ENCODE assay signal across 8 cellular contexts in the genomic region with DNA sequence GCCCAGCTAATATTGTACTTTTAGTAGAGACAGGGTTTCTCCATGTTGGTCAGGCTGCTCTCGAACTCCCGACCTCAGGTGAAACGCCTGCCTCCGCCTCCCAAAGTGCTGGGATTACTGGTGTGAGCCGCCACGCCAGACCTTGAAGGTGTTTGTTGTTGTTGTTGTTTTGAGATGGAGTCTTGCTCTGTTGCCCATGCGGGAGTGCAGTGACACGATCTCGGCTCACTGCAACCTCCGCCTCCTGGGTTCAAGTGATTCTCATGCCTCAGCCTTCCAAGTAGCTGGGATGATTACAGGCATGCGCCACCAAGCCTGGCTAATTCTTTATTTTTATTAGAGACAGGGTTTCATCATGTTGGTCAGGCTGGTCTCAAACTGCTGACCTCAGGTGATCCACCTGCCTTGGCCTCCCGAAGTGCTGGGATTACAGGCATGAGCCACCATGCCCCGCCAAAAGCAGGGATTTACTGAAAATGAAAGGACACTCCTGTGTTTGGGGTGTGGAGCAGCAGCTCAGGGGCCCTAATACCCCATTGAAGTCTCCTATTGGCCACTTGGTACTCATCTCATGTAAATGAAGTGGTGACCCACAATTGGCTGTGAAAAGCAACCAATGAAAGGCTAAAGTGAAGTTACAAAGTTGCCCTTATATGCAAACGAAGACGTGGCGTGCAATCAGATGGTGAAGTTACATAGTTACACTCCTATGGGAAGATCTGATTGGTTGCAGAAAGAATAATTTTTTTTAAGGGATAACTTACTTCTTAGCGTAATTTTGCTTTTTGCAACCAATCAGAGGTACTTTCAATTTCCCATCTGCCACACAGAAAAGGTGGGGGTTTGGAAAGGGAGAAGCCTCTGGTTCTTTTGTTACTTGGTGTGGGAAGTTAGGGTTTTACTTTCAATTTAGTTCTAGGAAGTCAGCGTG. TPM values are rescaled to one million over a fixed set of nuclear protein-coding genes. Genes with fewer than 3 reads are reported as not detected.
DNase-seq lines count a peak whose midpoint lies in the region; ATAC-seq and TF ChIP-seq lines count a peak whose summit lies in the region.
"Not testable (repeated sequence)": the region's sequence is repeated elsewhere in the genome, so short reads cannot be mapped to it uniquely, and the experiment has no call there.

No MANE protein-coding gene starts in this region.

- H3K79me2 ChIP-seq in PC-3 (ENCODE audit: low read length), result peaks cover 43% of the 10 kb centered on the region

- H3K9me2 ChIP-seq in PC-3 (replicated peaks; ENCODE audit: low read length), result not testable (repeated sequence)

- intact Hi-C loops in CD8-positive, alpha-beta T cell (cut with DNase I, micrococcal nuclease), result loop anchor here in 1 of 2 experiments (10.0 kb wide), 1 partner anchor 174 kb away; a partner anchor contains a TSS
- intact Hi-C loops in PC-3 (cut with micrococcal nuclease); testis (cut with DNase I; ENCODE audit: low total_unique reads): not testable (repeated sequence)

- H3K4me3 Mint-ChIP-seq in CD8-positive, alpha-beta T cell, result peak overlapping the region; percentile 100
- H3K4me3 Mint-ChIP-seq in activated CD8-positive, alpha-beta T cell treated with anti-CD3 and anti-CD28 coated beads, Interleukin-2, amount 10 ng/mL, durations not matched to agents 7 days and 5 days, result peak overlapping the region; percentile 98
- H3K4me3 Mint-ChIP-seq in chondrocyte (ENCODE audit: unreplicated experiment), result peak overlapping the region; percentile 94
- H3K4me3 Mint-ChIP-seq in natural killer cell treated with Interleukin-12 subunit alpha and Interleukin-12 subunit beta and Interleukin-15 and Interleukin-18, amount 100 ng/mL, for 72 hours, result peak overlapping the region; percentile 97

- BruUV-seq in PC-3 (replicated peaks; lab: Mats Ljungman, UMichigan), result not testable (repeated sequence)

- H3K36me3 Mint-ChIP-seq in CD8-positive, alpha-beta T cell, result peaks cover 36% of the 10 kb centered on the region
- H3K36me3 Mint-ChIP-seq in activated CD8-positive, alpha-beta T cell treated with anti-CD3 and anti-CD28 coated beads, Interleukin-2, amount 10 ng/mL, durations not matched to agents 7 days and 5 days (ENCODE audit: low read depth), result peaks cover 51% of the 10 kb centered on the region
- H3K36me3 Mint-ChIP-seq in chondrocyte (ENCODE audit: low read depth), result not testable (repeated sequence)
- H3K36me3 Mint-ChIP-seq in natural killer cell treated with Interleukin-12 subunit alpha and Interleukin-12 subunit beta and Interleukin-15 and Interleukin-18, amount 100 ng/mL, for 72 hours, result peaks cover 25% of the 10 kb centered on the region

- not testable (repeated sequence) for H3K27me3 ChIP-seq in CD8-positive, alpha-beta T cell (ENCODE audit: insufficient read depth, low read length); HUES64 (ENCODE audit: insufficient read depth, low read length); PC-3 (ENCODE audit: low read length); testis

- not testable (repeated sequence) for H3K9me3 ChIP-seq in CD8-positive, alpha-beta T cell (ENCODE audit: low read length); iPS-18c (ENCODE audit: control insufficient read depth, insufficient read depth, low read length); testis
- H3K9me3 ChIP-seq in HUES64 (ENCODE audit: insufficient read depth, low read depth, low read length) (peaks cover 34% of the 10 kb centered on the region), PC-3 (ENCODE audit: low read length) (0 out of 2 replicates have a peak, but pooled peaks cover 14% of the 10 kb centered on the region)

- not testable (repeated sequence) for H3K27ac Mint-ChIP-seq in CD8-positive, alpha-beta T cell; chondrocyte (ENCODE audit: unreplicated experiment)
- peak overlapping the region; percentile 100 for H3K27ac Mint-ChIP-seq in activated CD8-positive, alpha-beta T cell treated with anti-CD3 and anti-CD28 coated beads, Interleukin-2, amount 10 ng/mL, durations not matched to agents 7 days and 5 days
- peak overlapping the region; percentile 47 to 94 for H3K27ac Mint-ChIP-seq in natural killer cell treated with Interleukin-12 subunit alpha and Interleukin-12 subunit beta and Interleukin-15 and Interleukin-18, amount 100 ng/mL, for 72 hours

- ATAC-seq in CD8-positive, alpha-beta T cell; PC-3; activated CD8-positive, alpha-beta T cell treated with anti-CD3 and anti-CD28 coated beads, Interleukin-2, amount 10 ng/mL, durations not matched to agents 7 days and 5 days; natural killer cell treated with Interleukin-12 subunit alpha and Interleukin-12 subunit beta and Interleukin-15 and Interleukin-18, amount 100 ng/mL, for 72 hours: not testable (repeated sequence)

- not testable (repeated sequence) for H4K20me1 ChIP-seq in PC-3 (ENCODE audit: low read length)

- POLR2A ChIA-PET in CD8-positive, alpha-beta T cell (lab: Charles Lee); PC-3 (lab: Charles Lee; ENCODE audit: unreplicated experiment): not testable (repeated sequence)
- POLR2A ChIA-PET in activated CD8-positive, alpha-beta T cell treated with anti-CD3 and anti-CD28 coated beads, Interleukin-2, amount 10 ng/mL, durations not matched to agents 7 days and 5 days (lab: Charles Lee), result interaction anchor here (0.6 kb wide), 1 partner anchor 30 kb away, joined by 5 read pairs; no protein-coding TSS in a partner anchor

- H3K27ac ChIP-seq in CD8-positive, alpha-beta T cell (ENCODE audit: low read depth, low read length); HUES64 (ENCODE audit: low read depth, low read length); PC-3 (ENCODE audit: low read length); testis: not testable (repeated sequence)

- 95% methylated on average over 17 of the region's 18 CpGs for WGBS in HUES64
- 63 to 72% methylated on average over 17 to 18 of the region's 18 CpGs for WGBS in testis, 2 donors

- H3K4me1 ChIP-seq in CD8-positive, alpha-beta T cell (ENCODE audit: insufficient read depth, low read length), result peaks cover 45% of the 10 kb centered on the region
- H3K4me1 ChIP-seq in HUES64 (ENCODE audit: insufficient read depth, low read length); testis: not testable (repeated sequence)
- H3K4me1 ChIP-seq in PC-3 (ENCODE audit: insufficient read depth, low read length), result peaks cover 20% of the 10 kb centered on the region

- peaks cover 53% of the 10 kb centered on the region for H3K4me1 Mint-ChIP-seq in CD8-positive, alpha-beta T cell (ENCODE audit: low read depth)
- H3K4me1 Mint-ChIP-seq in activated CD8-positive, alpha-beta T cell treated with anti-CD3 and anti-CD28 coated beads, Interleukin-2, amount 10 ng/mL, durations not matched to agents 7 days and 5 days (ENCODE audit: low read depth), result peaks cover 45% of the 10 kb centered on the region
- H3K4me1 Mint-ChIP-seq in chondrocyte (ENCODE audit: low read depth), result peaks cover 32% of the 10 kb centered on the region
- H3K4me1 Mint-ChIP-seq in natural killer cell treated with Interleukin-12 subunit alpha and Interleukin-12 subunit beta and Interleukin-15 and Interleukin-18, amount 100 ng/mL, for 72 hours (ENCODE audit: low read depth in 2 of 2), result peaks cover 41 to 46% of the 10 kb centered on the region in 2 donors

- CTCF ChIA-PET in CD8-positive, alpha-beta T cell (lab: Charles Lee); PC-3 (lab: Charles Lee): not testable (repeated sequence)
- CTCF ChIA-PET in activated CD8-positive, alpha-beta T cell treated with anti-CD3 and anti-CD28 coated beads, Interleukin-2, amount 10 ng/mL, durations not matched to agents 7 days and 5 days (lab: Charles Lee), result interaction anchor here (0.6 to 1.7 kb wide), 2 partner anchors 84 to 87 kb away, joined by 3 to 4 read pairs; no protein-coding TSS in a partner anchor

- not testable (repeated sequence) for TF ChIP-seq POLR2A in testis (IDR thresholded peaks at IDR 0.05)

- H3K4me3 ChIP-seq in CD8-positive, alpha-beta T cell (ENCODE audit: low read depth, low read length), result peak overlapping the region; percentile 89
- peak overlapping the region; percentile 99 for H3K4me3 ChIP-seq in HUES64 (ENCODE audit: low read length)
- peak overlapping the region; percentile 97 for H3K4me3 ChIP-seq in PC-3 (ENCODE audit: low read length)
- peak overlapping the region; percentile 31; the same call in 1 of the 2 replicates for H3K4me3 ChIP-seq in iPS-18c (ENCODE audit: insufficient read depth, low read depth, low read length)
- peak overlapping the region; percentile 92 to 98 for H3K4me3 ChIP-seq in testis

- H3K9ac ChIP-seq in HUES64 (ENCODE audit: low read depth, low read length); PC-3 (ENCODE audit: low read length): not testable (repeated sequence)

- H3K4me2 ChIP-seq in PC-3 (ENCODE audit: low read length), result peak overlapping the region; percentile 84

- H3F3A ChIP-seq in PC-3 (ENCODE audit: low read length, unreplicated experiment), result not testable (repeated sequence)

- H3K9me3 Mint-ChIP-seq in CD8-positive, alpha-beta T cell; natural killer cell treated with Interleukin-12 subunit alpha and Interleukin-12 subunit beta and Interleukin-15 and Interleukin-18, amount 100 ng/mL, for 72 hours: not testable (repeated sequence)
- peaks cover 35% of the 10 kb centered on the region for H3K9me3 Mint-ChIP-seq in activated CD8-positive, alpha-beta T cell treated with anti-CD3 and anti-CD28 coated beads, Interleukin-2, amount 10 ng/mL, durations not matched to agents 7 days and 5 days (ENCODE audit: insufficient read depth)
- peaks cover 15% of the 10 kb centered on the region for H3K9me3 Mint-ChIP-seq in chondrocyte (ENCODE audit: low read depth)

- TF ChIP-seq CTCF in CD8-positive, alpha-beta T cell (IDR thresholded peaks at IDR 0.05); PC-3 (conservative IDR thresholded peaks at IDR 0.05; ENCODE audit: low read depth, low read length); chondrocyte (IDR thresholded peaks at IDR 0.05); testis (IDR thresholded peaks at IDR 0.05): not testable (repeated sequence)

- not testable (repeated sequence) for H3K27me3 Mint-ChIP-seq in CD8-positive, alpha-beta T cell (ENCODE audit: low read depth); activated CD8-positive, alpha-beta T cell treated with anti-CD3 and anti-CD28 coated beads, Interleukin-2, amount 10 ng/mL, durations not matched to agents 7 days and 5 days (ENCODE audit: low read depth); chondrocyte (ENCODE audit: low read depth); natural killer cell treated with Interleukin-12 subunit alpha and Interleukin-12 subunit beta and Interleukin-15 and Interleukin-18, amount 100 ng/mL, for 72 hours

- not testable (repeated sequence) for H2AFZ ChIP-seq in PC-3 (ENCODE audit: low read length)

- not testable (repeated sequence) for DNase-seq in CD8-positive, alpha-beta T cell; PC-3; activated CD8-positive, alpha-beta T cell treated with anti-CD3 and anti-CD28 coated beads, Interleukin-2, amount 10 ng/mL, durations not matched to agents 7 days and 5 days; chondrocyte (ENCODE audit: low spot score); natural killer cell treated with Interleukin-12 subunit alpha and Interleukin-12 subunit beta and Interleukin-15 and Interleukin-18, amount 100 ng/mL, for 72 hours (ENCODE audit: low spot score)
- DNase-seq in testis, result peak; percentile 30

- not testable (repeated sequence) for H3K36me3 ChIP-seq in CD8-positive, alpha-beta T cell (ENCODE audit: insufficient read depth, low read length); testis (ENCODE audit: low read depth, missing control alignments)
- peaks cover 40% of the 10 kb centered on the region for H3K36me3 ChIP-seq in HUES64 (ENCODE audit: insufficient read depth, low read length)
- H3K36me3 ChIP-seq in PC-3 (ENCODE audit: low read depth, low read length), result peaks cover 15% of the 10 kb centered on the region

RNA-seq across cellular contexts. Expression of a gene that starts 1.5 kb away (rescaled TPM):
- 1 to 10 TPM; 1.2 to 2.3 TPM for total RNA-seq in CD8-positive, alpha-beta T cell
- 44.8 TPM for polyA plus RNA-seq in HUES64 (2013, experiment 1 of 2)
- 61.1 TPM for polyA plus RNA-seq in HUES64 (2013, experiment 2 of 2)
- 13.5 and 17.9 TPM in 2 replicates for total RNA-seq in PC-3 (2014; rRNA removed)
- total RNA-seq in activated CD8-positive, alpha-beta T cell treated with anti-CD3 and anti-CD28 coated beads, Interleukin-2, amount 10 ng/mL, durations not matched to agents 7 days and 5 days, result 10 to 100 TPM; 21.3 to 22.6 TPM
- 28.4 to 33.1 TPM (median 30.4 TPM) in 3 replicates for total RNA-seq in chondrocyte
- total RNA-seq in natural killer cell treated with Interleukin-12 subunit alpha and Interleukin-12 subunit beta and Interleukin-15 and Interleukin-18, amount 100 ng/mL, for 72 hours, result 10 to 100 TPM; 10.2 to 20.1 TPM
- total RNA-seq in testis, result 10 to 100 TPM; 15.6 to 19.1 TPM
- polyA plus RNA-seq in testis (ENCODE audit: insufficient read depth, low read depth, low replicate concordance), result 67.7 TPM

RNA-seq across cellular contexts. Expression of a gene that starts 1.6 kb away (rescaled TPM):
- total RNA-seq in CD8-positive, alpha-beta T cell, result 10 to 100 TPM; 60.7 to 63.4 TPM
- polyA plus RNA-seq in HUES64 (2013, experiment 1 of 2), result 51.3 TPM
- polyA plus RNA-seq in HUES64 (2013, experiment 2 of 2), result 47.4 TPM
- total RNA-seq in PC-3 (2014; rRNA removed) (20.6 and 24.2 TPM in 2 replicates), chondrocyte (23.4 to 32.4 TPM (median 23.8 TPM) in 3 replicates), testis (10 to 100 TPM; 37.2 to 37.4 TPM)
- total RNA-seq in activated CD8-positive, alpha-beta T cell treated with anti-CD3 and anti-CD28 coated beads, Interleukin-2, amount 10 ng/mL, durations not matched to agents 7 days and 5 days, result 10 to 100 TPM; 43.0 to 44.0 TPM
- total RNA-seq in natural killer cell treated with Interleukin-12 subunit alpha and Interleukin-12 subunit beta and Interleukin-15 and Interleukin-18, amount 100 ng/mL, for 72 hours, result 10 to 100 TPM; 48.1 to 48.4 TPM
- polyA plus RNA-seq in testis (ENCODE audit: insufficient read depth, low read depth, low replicate concordance), result 46.0 TPM

RNA-seq across cellular contexts. Expression of a gene that starts 22.3 kb away (rescaled TPM):
- not detected for total RNA-seq in CD8-positive, alpha-beta T cell
- 0.35 TPM for polyA plus RNA-seq in HUES64 (2013, experiment 1 of 2)
- polyA plus RNA-seq in HUES64 (2013, experiment 2 of 2), result 0.25 TPM
- total RNA-seq in PC-3 (2014; rRNA removed) (0.84 and 1.2 TPM in 2 replicates), chondrocyte (0.05 to 0.07 TPM (median 0.05 TPM) in 3 replicates), testis (1 to 10 TPM; 2.0 to 2.3 TPM)
- total RNA-seq in activated CD8-positive, alpha-beta T cell treated with anti-CD3 and anti-CD28 coated beads, Interleukin-2, amount 10 ng/mL, durations not matched to agents 7 days and 5 days, result under 1 TPM in 1 of 2 experiments, not detected in 1; 0.10 TPM
- under 1 TPM in 1 of 2 donors, not detected in 1; 0.07 TPM for total RNA-seq in natural killer cell treated with Interleukin-12 subunit alpha and Interleukin-12 subunit beta and Interleukin-15 and Interleukin-18, amount 100 ng/mL, for 72 hours
- 2.1 TPM for polyA plus RNA-seq in testis (ENCODE audit: insufficient read depth, low read depth, low replicate concordance)

RNA-seq across cellular contexts. Expression of a gene that starts 50.6 kb away (rescaled TPM):
- 100 to 1,000 TPM; 116 TPM for total RNA-seq in CD8-positive, alpha-beta T cell
- polyA plus RNA-seq in HUES64 (2013, experiment 1 of 2), result 71.8 TPM
- polyA plus RNA-seq in HUES64 (2013, experiment 2 of 2), result 59.2 TPM
- total RNA-seq in PC-3 (2014; rRNA removed), result 81.8 and 91.5 TPM in 2 replicates
- 100 to 1,000 TPM; 121 to 128 TPM for total RNA-seq in activated CD8-positive, alpha-beta T cell treated with anti-CD3 and anti-CD28 coated beads, Interleukin-2, amount 10 ng/mL, durations not matched to agents 7 days and 5 days
- total RNA-seq in chondrocyte, result 74.0 to 91.9 TPM (median 90.2 TPM) in 3 replicates
- 100 to 1,000 TPM; 119 to 127 TPM for total RNA-seq in natural killer cell treated with Interleukin-12 subunit alpha and Interleukin-12 subunit beta and Interleukin-15 and Interleukin-18, amount 100 ng/mL, for 72 hours
- 100 to 1,000 TPM; 109 to 128 TPM for total RNA-seq in testis
- polyA plus RNA-seq in testis (ENCODE audit: insufficient read depth, low read depth, low replicate concordance), result 139 TPM

Comparison
In these comparisons a context has a peak if more than half of its experiments do, and no peak if none do; other contexts are left out.
1. H3K4me3 ChIP-seq: peak in every context shown above with its lines; median percentile 99 in HUES64; 97 in PC-3; 95 in testis; 89 in CD8-positive, alpha-beta T cell; 31 in iPS-18c.